8 cellular contexts compared by ENCODE assay signal in the genomic region with DNA sequence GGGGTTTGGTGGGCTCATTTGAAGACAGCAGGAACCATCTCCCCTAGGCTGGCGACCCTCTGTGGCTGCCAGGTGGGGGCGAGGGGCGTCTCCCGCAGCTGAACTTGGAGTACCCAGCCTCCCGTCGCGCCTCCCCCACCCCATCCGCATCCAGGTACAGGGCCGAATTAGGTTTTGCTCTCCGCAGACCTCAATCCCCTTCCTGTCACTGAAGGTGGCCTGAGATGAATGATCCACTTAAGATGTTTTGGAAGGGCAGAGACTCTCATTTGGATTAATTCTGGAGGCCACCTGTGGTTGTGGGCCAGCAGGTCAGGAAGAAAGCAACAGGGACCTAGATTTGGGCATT. TPM values are rescaled to one million over a fixed set of nuclear protein-coding genes. Genes with fewer than 3 reads are reported as not detected.
DNase-seq lines count a peak whose midpoint lies in the region; ATAC-seq, FAIRE-seq and TF ChIP-seq lines count a peak whose summit lies in the region.

No MANE protein-coding gene starts in this region.

- SMC1A ChIA-PET in GM12878 (lab: Charles Lee; ENCODE audit: uncharacterized antibody, unreplicated experiment): interaction anchor here (0.5 to 14.9 kb wide), 7 partner anchors 8 to 745 kb away, joined by 3 to 187 read pairs (median 39); no protein-coding TSS in a partner anchor

- H3K4ac ChIP-seq in mesendoderm (ENCODE audit: low read depth, low read length): no peak overlapping the region

- RAD21 ChIA-PET in GM12878 (lab: Charles Lee; ENCODE audit: unreplicated experiment): interaction anchor here (0.9 to 11.6 kb wide), 7 partner anchors 8 to 46 kb away, joined by 3 to 111 read pairs (median 19); no protein-coding TSS in a partner anchor

- peak overlapping the region; percentile 84 for H3K56ac ChIP-seq in mesendoderm (ENCODE audit: low read length)

- no peak overlapping the region for H4K5ac ChIP-seq in mesendoderm (ENCODE audit: low read length)

- no peaks in the 10 kb centered on the region for H4K20me1 ChIP-seq in GM12878 (ENCODE audit: control insufficient read depth, insufficient read depth)

- peaks cover 0 to 5% of the 10 kb centered on the region in 2 experiments; a peak in 3 of 4 replicates for H3K36me3 ChIP-seq in GM12878 (ENCODE audit: control insufficient read depth in 2 of 2, insufficient read depth in 2 of 2, low read length in 1 of 2)
- no peaks in the 10 kb centered on the region for H3K36me3 ChIP-seq in mesendoderm (ENCODE audit: control insufficient read depth, insufficient read depth, low read length)

- in situ Hi-C loops in GM12878 (cut with MboI): loop anchor here (25.0 kb wide), 1 partner anchor 1756 kb away; no protein-coding TSS in a partner anchor

- H3K27ac ChIP-seq in AG04450 (ENCODE audit: low read depth, low read length) (no peak overlapping the region), GM12878 (ENCODE audit: control insufficient read depth, insufficient read depth) (peak overlapping the region; percentile 78), mesendoderm (ENCODE audit: low read depth, low read length) (no peak overlapping the region)

- no peaks in the 10 kb centered on the region for H3K79me1 ChIP-seq in mesendoderm (ENCODE audit: low read length)

- no peak overlapping the region for H2BK120ac ChIP-seq in mesendoderm (ENCODE audit: low read depth, low read length)

- no peak overlapping the region for H2BK15ac ChIP-seq in mesendoderm (replicated peaks; ENCODE audit: low read depth)

- TF ChIP-seq CTCF in AG04450 (IDR thresholded peaks at IDR 0.05; ENCODE audit: low read depth, low read length) (no peak), GM12878 (IDR thresholded peaks at IDR 0.05 in 2 of 3, conservative IDR thresholded peaks at IDR 0.05 in 1 of 3; ENCODE audit: control insufficient read depth in 2 of 3, extremely low read depth in 1 of 3, insufficient read depth in 1 of 3, low read depth in 3 of 3, low read length in 3 of 3) (no peak)

- no peak overlapping the region for H2BK5ac ChIP-seq in mesendoderm (ENCODE audit: low read length)

- intact Hi-C loops in GM12878 (cut with micrococcal nuclease; ENCODE audit: unreplicated experiment): no loop called here

- no peak overlapping the region for H2AK5ac ChIP-seq in mesendoderm (ENCODE audit: low read length)

- no peak for TF ChIP-seq RAD21 in GM12878 (IDR thresholded peaks at IDR 0.05; ENCODE audit: insufficient read depth, low read depth, low read length)

- peak overlapping the region; percentile 15 for H3K23ac ChIP-seq in mesendoderm (ENCODE audit: low read length)

- DNase-seq in AG04450 (ENCODE audit: low read depth, low spot score): no peak
- no peak for DNase-seq in GM12878 (ENCODE audit: low read depth, low spot score)
- DNase-seq in mesendoderm: no peak
- no peak for DNase-seq in NCI-H524 (lab: John Stamatoyannopoulos, UW)
- no peak for DNase-seq in GF-D8 (lab: John Stamatoyannopoulos, UW)

- no peak for FAIRE-seq in GM12878 (lab: Jason Lieb, UNC)

- BruUV-seq in GM12878 (replicated peaks; lab: Mats Ljungman, UMichigan): no TSS peak

- ATAC-seq in HG02885 (IDR thresholded peaks at IDR 0.05; ENCODE audit: poor library complexity, unreplicated experiment) (peak; percentile 18), GM12878 (peak; percentile 13), GM18870 (IDR thresholded peaks at IDR 0.05; ENCODE audit: unreplicated experiment) (no peak), HG03135 (IDR thresholded peaks at IDR 0.05; ENCODE audit: unreplicated experiment) (no peak)

- TF ChIP-seq POLR2A in GM12878 (IDR thresholded peaks at IDR 0.05; ENCODE audit: low read depth, low read length): no peak

- TF ChIP-seq EP300 in GM12878 (IDR thresholded peaks at IDR 0.05; ENCODE audit: borderline replicate concordance in 1 of 2, control insufficient read depth in 1 of 2, low read depth in 2 of 2, low read length in 2 of 2): no peak

- CTCF ChIA-PET in AG04450 (lab: Charles Lee): interaction anchor here (0.6 kb wide), 1 partner anchor 51 kb away, joined by 4 read pairs; no protein-coding TSS in a partner anchor
- CTCF ChIA-PET in GM12878 (lab: Yijun Ruan, JAX): interaction anchor here (1.0 to 4.0 kb wide), 6 partner anchors 8 to 51 kb away, joined by 3 to 33 read pairs (median 4); no protein-coding TSS in a partner anchor

- H3K4me3 ChIP-seq in AG04450 (ENCODE audit: low read depth, low read length) (peak overlapping the region; percentile 64), GM12878 (peak overlapping the region; percentile 93), mesendoderm (ENCODE audit: low read length) (peak overlapping the region; percentile 77)

- POLR2A ChIA-PET in AG04450 (lab: Yijun Ruan, JAX): no interaction called here
- POLR2A ChIA-PET in GM12878 (lab: Charles Lee): interaction anchor here (1.0 to 6.8 kb wide), 7 partner anchors 8 to 47 kb away, joined by 3 to 51 read pairs (median 3); no protein-coding TSS in a partner anchor

- H3K79me2 ChIP-seq in GM12878 (ENCODE audit: control insufficient read depth, insufficient read depth, low read length): peaks cover 55% of the 10 kb centered on the region
- H3K79me2 ChIP-seq in mesendoderm (ENCODE audit: control insufficient read depth, insufficient read depth, low read length): no peaks in the 10 kb centered on the region

- no peaks in the 10 kb centered on the region for H3K9me3 ChIP-seq in AG04450 (ENCODE audit: control insufficient read depth, insufficient read depth, low read length)
- H3K9me3 ChIP-seq in GM12878 (replicated peaks; ENCODE audit: control insufficient read depth, insufficient read depth, low read length): no peaks in the 10 kb centered on the region

- no peaks in the 10 kb centered on the region for H3K27me3 ChIP-seq in AG04450 (ENCODE audit: control insufficient read depth, insufficient read depth, low read length)
- H3K27me3 ChIP-seq in GM12878 (replicated peaks in 1 of 2; ENCODE audit: control insufficient read depth in 2 of 2, insufficient read depth in 2 of 2, low read length in 1 of 2): no peaks in the 10 kb centered on the region
- no peaks in the 10 kb centered on the region for H3K27me3 ChIP-seq in mesendoderm (ENCODE audit: insufficient read depth, low read length, poor library complexity)

- H3K4me2 ChIP-seq in GM12878 (ENCODE audit: control insufficient read depth, insufficient read depth) (peak overlapping the region; percentile 84), mesendoderm (ENCODE audit: low read length) (peak overlapping the region; percentile 64)

- H2AFZ ChIP-seq in GM12878 (ENCODE audit: control insufficient read depth, low read depth, low read length): peak overlapping the region; percentile 62

- no peak overlapping the region for H3K18ac ChIP-seq in mesendoderm (ENCODE audit: low read length)

- H3K4me1 ChIP-seq in GM12878 (ENCODE audit: control insufficient read depth, insufficient read depth, low read length) (peaks cover 18% of the 10 kb centered on the region), mesendoderm (ENCODE audit: control insufficient read depth, low read depth, low read length) (no peaks in the 10 kb centered on the region)

- H3K9ac ChIP-seq in GM12878 (ENCODE audit: control insufficient read depth, insufficient read depth, low read length) (peak overlapping the region; percentile 78), mesendoderm (ENCODE audit: low read length) (peak overlapping the region; percentile 73)

- H4K8ac ChIP-seq in mesendoderm (ENCODE audit: low read depth, low read length): no peak overlapping the region

- under 1% methylated on average over 10 of the region's 10 CpGs for WGBS in GM12878 (ENCODE audit: insufficient coverage, insufficient replicate concordance, low lambda C conversion rate, missing lambda C conversion rate)
- no CpG with 5 or more reads among the region's 10 CpGs for WGBS in mesendoderm (ENCODE audit: extremely low coverage, insufficient coverage, low lambda C conversion rate)

TF ChIP-seq in GM12878, 131 proteins besides CTCF, POLR2A, EP300 and RAD21 (continues in another document):
- TF ChIP-seq CBX5 (IDR thresholded peaks at IDR 0.05; ENCODE audit: low read depth): no peak
- TF ChIP-seq DPF2 (IDR thresholded peaks at IDR 0.05): 0 out of 2 replicates have a peak, but pooled peaks have one; percentile 0
- no peak for TF ChIP-seq YBX1 (IDR thresholded peaks at IDR 0.05)
- 0 out of 2 replicates have a peak, but pooled peaks have one; percentile 2 for TF ChIP-seq LARP7 (IDR thresholded peaks at IDR 0.05)
- TF ChIP-seq, protein P1, sequence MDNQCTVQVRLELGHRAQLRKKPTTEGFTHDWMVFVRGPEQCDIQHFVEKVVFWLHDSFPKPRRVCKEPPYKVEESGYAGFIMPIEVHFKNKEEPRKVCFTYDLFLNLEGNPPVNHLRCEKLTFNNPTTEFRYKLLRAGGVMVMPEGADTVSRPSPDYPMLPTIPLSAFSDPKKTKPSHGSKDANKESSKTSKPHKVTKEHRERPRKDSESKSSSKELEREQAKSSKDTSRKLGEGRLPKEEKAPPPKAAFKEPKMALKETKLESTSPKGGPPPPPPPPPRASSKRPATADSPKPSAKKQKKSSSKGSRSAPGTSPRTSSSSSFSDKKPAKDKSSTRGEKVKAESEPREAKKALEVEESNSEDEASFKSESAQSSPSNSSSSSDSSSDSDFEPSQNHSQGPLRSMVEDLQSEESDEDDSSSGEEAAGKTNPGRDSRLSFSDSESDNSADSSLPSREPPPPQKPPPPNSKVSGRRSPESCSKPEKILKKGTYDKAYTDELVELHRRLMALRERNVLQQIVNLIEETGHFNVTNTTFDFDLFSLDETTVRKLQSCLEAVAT (IDR thresholded peaks at IDR 0.05): peak; percentile 88
- no peak for TF ChIP-seq JUNB (IDR thresholded peaks at IDR 0.05)
- peak; percentile 13; the same call in 1 of the 2 replicates for TF ChIP-seq PML (IDR thresholded peaks at IDR 0.05; ENCODE audit: low read length)

RNA-seq across cellular contexts. Expression of gene CD83, which starts 0.5 kb away (rescaled TPM):
- polyA plus RNA-seq in AG04450 (2011; rRNA removed) (3.5 and 3.7 TPM in 2 replicates), GM12878 (2011; rRNA removed) (121 and 129 TPM in 2 replicates), GM12878 (2014; fragmentation: Illumina TruSeq; extraction: Trizol) (170 and 198 TPM in 2 replicates), GM12878 (2014; fragmentation: Nextera tagmentation; extraction: Ambion mirVana) (100 to 1,000 TPM; 120 to 174 TPM), GM12878 (2014; rRNA removed) (158 and 173 TPM in 2 replicates), GM12878 (2016; fragmentation: Nextera tagmentation; extraction: Ambion mirVana) (10 to 100 TPM; 76.1 to 78.6 TPM)
- polyA minus RNA-seq in AG04450 (2011; rRNA and poly(A)+ RNA removed): 1.4 and 2.0 TPM in 2 replicates
- total RNA-seq in GM12878 (2013; cell fraction: nucleolus; rRNA removed): 204 and 206 TPM in 2 replicates
- total RNA-seq in GM12878 (2014; rRNA removed) (161 and 190 TPM in 2 replicates), GM12878 (2014; rRNA removed; fragmentation: Illumina TruSeq; extraction: Trizol) (126 and 127 TPM in 2 replicates), GM12878 (2021) (128 and 132 TPM in 2 replicates)
- polyA plus RNA-seq in GM12878 (2011; ENCODE audit: low read depth): 62.9 TPM
- polyA plus RNA-seq in GM12878 (2011; cell fraction: cytosol; rRNA removed): 61.3 and 73.0 TPM in 2 replicates
- polyA plus RNA-seq in GM12878 (2011; cell fraction: nucleus; rRNA removed): 61.7 and 74.8 TPM in 2 replicates
- 55.9 and 78.6 TPM in 2 replicates for polyA plus RNA-seq in GM12878 (2012)
- 48.8 and 53.4 TPM in 2 replicates for polyA minus RNA-seq in GM12878 (2011; rRNA and poly(A)+ RNA removed)
- 16.2 and 18.5 TPM in 2 replicates for polyA minus RNA-seq in GM12878 (2011; cell fraction: cytosol; rRNA and poly(A)+ RNA removed)
- polyA minus RNA-seq in GM12878 (2011; cell fraction: nucleus; rRNA and poly(A)+ RNA removed): 14.9 and 19.7 TPM in 2 replicates
- 5.4 TPM for polyA plus RNA-seq in mesendoderm (2013, experiment 1 of 2)
- polyA plus RNA-seq in mesendoderm (2013, experiment 2 of 2): 5.3 TPM

Comparison
In these comparisons a context has a peak if more than half of its experiments do, and no peak if none do; other contexts are left out.
1. ATAC-seq: peak in HG02885 (single experiment) and GM12878 (single experiment); none in GM18870 (single experiment) and HG03135 (single experiment).
2. RNA of gene CD83, which starts 0.5 kb away (polyA plus RNA-seq): 55.9 to 198 TPM in GM12878; 3.5 to 3.7 TPM in AG04450; every median in the first group is over 10 times any median in the second.
3. Peak in every context shown above with its lines, with median percentiles within 50 percentile points of each other: H3K4me3 ChIP-seq.